1 cellular context compared by ENCODE assay signal in genomic region chr20:34133365-34133860, GRCh38.
TF ChIP-seq lines count a peak whose summit lies in the region.
"Not testable (repeated sequence)": the region's sequence is repeated elsewhere in the genome, so short reads cannot be mapped to it uniquely, and the experiment has no call there.

No MANE protein-coding gene starts in this region.

TF ChIP-seq in HepG2, 621 proteins besides CTCF, POLR2A, EP300 and RAD21 (continued from another document):
- TF ChIP-seq ZBTB40 (IDR thresholded peaks at IDR 0.05) = peak; percentile 70
- peak; percentile 85 for TF ChIP-seq ZBTB40 (CRISPR knock-in tag; IDR thresholded peaks at IDR 0.05)
- TF ChIP-seq NR2C2 (CRISPR knock-in tag; IDR thresholded peaks at IDR 0.05; ENCODE audit: borderline replicate concordance) = peak; percentile 55; the same call in 1 of the 2 replicates
- TF ChIP-seq ZNF792 (CRISPR knock-in tag; IDR thresholded peaks at IDR 0.05) = peak; percentile 55; the same call in 1 of the 2 replicates
- TF ChIP-seq MED1 (CRISPR knock-in tag; IDR thresholded peaks at IDR 0.05) = peak; percentile 30; the same call in 1 of the 2 replicates
- TF ChIP-seq FOXK2 (IDR thresholded peaks at IDR 0.05) = peak; percentile 64; the same call in 1 of the 2 replicates
- TF ChIP-seq, protein P1, sequence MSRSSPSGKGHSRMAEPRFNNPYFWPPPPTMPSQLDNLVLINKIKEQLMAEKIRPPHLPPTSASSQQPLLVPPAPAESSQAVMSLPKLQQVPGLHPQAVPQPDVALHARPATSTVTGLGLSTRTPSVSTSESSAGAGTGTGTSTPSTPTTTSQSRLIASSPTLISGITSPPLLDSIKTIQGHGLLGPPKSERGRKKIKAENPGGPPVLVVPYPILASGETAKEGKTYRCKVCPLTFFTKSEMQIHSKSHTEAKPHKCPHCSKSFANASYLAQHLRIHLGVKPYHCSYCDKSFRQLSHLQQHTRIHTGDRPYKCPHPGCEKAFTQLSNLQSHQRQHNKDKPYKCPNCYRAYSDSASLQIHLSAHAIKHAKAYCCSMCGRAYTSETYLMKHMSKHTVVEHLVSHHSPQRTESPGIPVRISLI (CRISPR knock-in tag; IDR thresholded peaks at IDR 0.05; ENCODE audit: borderline replicate concordance) = peak; percentile 87
- peak; percentile 58; the same call in 1 of the 2 replicates for TF ChIP-seq ZNF292 (CRISPR knock-in tag; IDR thresholded peaks at IDR 0.05; ENCODE audit: borderline replicate concordance, low read depth)
- TF ChIP-seq SOX13 (IDR thresholded peaks at IDR 0.05) = not testable (repeated sequence)
- TF ChIP-seq SOX13 (CRISPR knock-in tag; conservative IDR thresholded peaks at IDR 0.05 in 1 of 2, IDR thresholded peaks at IDR 0.05 in 1 of 2) = peak in 1 of 2 experiments; percentile 85; a peak in 2 of 4 replicates
- TF ChIP-seq TAF1 (CRISPR knock-in tag; IDR thresholded peaks at IDR 0.05) = 0 out of 2 replicates have a peak, but pooled peaks have one; percentile 10
- 0 out of 2 replicates have a peak, but pooled peaks have one; percentile 28 for TF ChIP-seq GFI1 (CRISPR knock-in tag; IDR thresholded peaks at IDR 0.05; ENCODE audit: borderline replicate concordance)
- TF ChIP-seq ZFY (CRISPR knock-in tag; IDR thresholded peaks at IDR 0.05) = peak; percentile 31; the same call in 1 of the 2 replicates
- TF ChIP-seq, protein P2, sequence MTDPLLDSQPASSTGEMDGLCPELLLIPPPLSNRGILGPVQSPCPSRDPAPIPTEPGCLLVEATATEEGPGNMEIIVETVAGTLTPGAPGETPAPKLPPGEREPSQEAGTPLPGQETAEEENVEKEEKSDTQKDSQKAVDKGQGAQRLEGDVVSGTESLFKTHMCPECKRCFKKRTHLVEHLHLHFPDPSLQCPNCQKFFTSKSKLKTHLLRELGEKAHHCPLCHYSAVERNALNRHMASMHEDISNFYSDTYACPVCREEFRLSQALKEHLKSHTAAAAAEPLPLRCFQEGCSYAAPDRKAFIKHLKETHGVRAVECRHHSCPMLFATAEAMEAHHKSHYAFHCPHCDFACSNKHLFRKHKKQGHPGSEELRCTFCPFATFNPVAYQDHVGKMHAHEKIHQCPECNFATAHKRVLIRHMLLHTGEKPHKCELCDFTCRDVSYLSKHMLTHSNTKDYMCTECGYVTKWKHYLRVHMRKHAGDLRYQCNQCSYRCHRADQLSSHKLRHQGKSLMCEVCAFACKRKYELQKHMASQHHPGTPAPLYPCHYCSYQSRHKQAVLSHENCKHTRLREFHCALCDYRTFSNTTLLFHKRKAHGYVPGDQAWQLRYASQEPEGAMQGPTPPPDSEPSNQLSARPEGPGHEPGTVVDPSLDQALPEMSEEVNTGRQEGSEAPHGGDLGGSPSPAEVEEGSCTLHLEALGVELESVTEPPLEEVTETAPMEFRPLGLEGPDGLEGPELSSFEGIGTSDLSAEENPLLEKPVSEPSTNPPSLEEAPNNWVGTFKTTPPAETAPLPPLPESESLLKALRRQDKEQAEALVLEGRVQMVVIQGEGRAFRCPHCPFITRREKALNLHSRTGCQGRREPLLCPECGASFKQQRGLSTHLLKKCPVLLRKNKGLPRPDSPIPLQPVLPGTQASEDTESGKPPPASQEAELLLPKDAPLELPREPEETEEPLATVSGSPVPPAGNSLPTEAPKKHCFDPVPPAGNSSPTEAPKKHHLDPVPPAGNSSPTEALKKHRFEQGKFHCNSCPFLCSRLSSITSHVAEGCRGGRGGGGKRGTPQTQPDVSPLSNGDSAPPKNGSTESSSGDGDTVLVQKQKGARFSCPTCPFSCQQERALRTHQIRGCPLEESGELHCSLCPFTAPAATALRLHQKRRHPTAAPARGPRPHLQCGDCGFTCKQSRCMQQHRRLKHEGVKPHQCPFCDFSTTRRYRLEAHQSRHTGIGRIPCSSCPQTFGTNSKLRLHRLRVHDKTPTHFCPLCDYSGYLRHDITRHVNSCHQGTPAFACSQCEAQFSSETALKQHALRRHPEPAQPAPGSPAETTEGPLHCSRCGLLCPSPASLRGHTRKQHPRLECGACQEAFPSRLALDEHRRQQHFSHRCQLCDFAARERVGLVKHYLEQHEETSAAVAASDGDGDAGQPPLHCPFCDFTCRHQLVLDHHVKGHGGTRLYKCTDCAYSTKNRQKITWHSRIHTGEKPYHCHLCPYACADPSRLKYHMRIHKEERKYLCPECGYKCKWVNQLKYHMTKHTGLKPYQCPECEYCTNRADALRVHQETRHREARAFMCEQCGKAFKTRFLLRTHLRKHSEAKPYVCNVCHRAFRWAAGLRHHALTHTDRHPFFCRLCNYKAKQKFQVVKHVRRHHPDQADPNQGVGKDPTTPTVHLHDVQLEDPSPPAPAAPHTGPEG (CRISPR knock-in tag; IDR thresholded peaks at IDR 0.05) = peak; percentile 14; the same call in 1 of the 2 replicates
TF ChIP-seq in HepG2: peak in this region for 58; not testable (repeated sequence) for 563.
